12 cellular contexts compared by ENCODE assay signal in the genomic region with DNA sequence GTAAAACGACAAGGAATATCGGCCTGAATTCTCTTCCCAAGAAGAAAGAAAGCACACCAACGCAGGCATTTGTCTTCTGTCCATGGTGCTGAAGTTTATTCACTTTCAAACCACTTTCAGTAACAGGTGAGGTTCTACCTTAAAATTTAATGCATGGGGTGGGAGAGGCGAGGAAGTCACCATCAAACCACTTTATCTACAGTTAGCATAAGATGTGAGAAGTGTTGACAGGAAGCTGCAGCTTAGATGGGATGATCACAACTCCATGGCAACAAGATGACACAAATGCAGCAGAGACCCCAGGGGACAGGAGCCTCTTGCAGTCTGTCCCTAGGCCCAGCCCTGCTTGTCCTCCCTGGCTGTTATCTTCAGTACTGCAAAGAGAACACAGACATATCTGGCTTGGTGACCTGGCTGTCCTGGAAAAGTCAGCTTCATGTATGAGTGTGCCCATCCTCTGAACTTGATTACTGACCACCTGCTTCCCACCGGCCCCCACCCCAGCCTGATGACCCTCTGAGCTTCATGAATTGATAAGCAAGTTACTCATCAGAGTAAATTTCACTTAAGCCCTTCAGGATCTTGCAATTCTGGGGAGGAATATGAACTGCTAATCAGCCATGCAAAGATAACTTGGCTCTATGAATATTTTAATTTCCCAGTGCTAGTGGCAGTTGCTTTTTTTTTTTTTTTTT.
DNase-seq lines count a peak whose midpoint lies in the region; ATAC-seq and TF ChIP-seq lines count a peak whose summit lies in the region.
"Had no signal": no experiment of that assay in that cellular context is flagged by ENCODE, and none has a peak within 500 bp of the region (broad histone marks: within the 10 kb centered on the region; RNA-seq: fewer than 3 reads in every experiment).

No MANE protein-coding gene starts in this region.

- no peak for ATAC-seq in HG03565 (IDR thresholded peaks at IDR 0.05; ENCODE audit: unreplicated experiment)
- ATAC-seq: gastrocnemius medialis had no signal

- peak; percentile 80 for DNase-seq in D341Med (ENCODE audit: low spot score)
- DNase-seq in NAMALWA (ENCODE audit: low spot score): peak; percentile 84
- peak; percentile 24 for DNase-seq in fibroblast of mammary gland (ENCODE audit: low read depth)
- no peak for DNase-seq in stimulated activated CD4-positive, alpha-beta T cell treated with anti-CD3 and anti-CD28 coated beads, Interleukin-12 subunit alpha, Interleukin-12 subunit beta, amount 100 ng/mL, for 4 hours
- no peak for DNase-seq in stimulated activated CD4-positive, alpha-beta T cell treated with anti-CD3 and anti-CD28 coated beads, Interleukin-1b, Interleukin-23, amount 100 ng/mL, for 48 hours
- DNase-seq: gastrocnemius medialis; GDM1; natural killer cell; NCI-H345; stimulated activated CD4-positive, alpha-beta T cell treated with anti-CD3 and anti-CD28 coated beads, Interleukin-4, amount 100 ng/mL, for 4 hours; T1000 had no signal

- H3K4me3 ChIP-seq in fibroblast of mammary gland (ENCODE audit: control insufficient read depth, low read depth, low read length): no peak overlapping the region
- H3K4me3 ChIP-seq: gastrocnemius medialis had no signal

- TF ChIP-seq CTCF in fibroblast of mammary gland (conservative IDR thresholded peaks at IDR 0.05; ENCODE audit: control insufficient read depth, insufficient read depth, low read depth, low read length): no peak

Comparison
In these comparisons a context has a peak if more than half of its experiments do, and no peak if none do; other contexts are left out.
1. DNase-seq: peak in D341Med (single experiment), NAMALWA (single experiment) and fibroblast of mammary gland (single experiment); none in stimulated activated CD4-positive, alpha-beta T cell treated with anti-CD3 and anti-CD28 coated beads, Interleukin-12 subunit alpha, Interleukin-12 subunit beta, amount 100 ng/mL, for 4 hours (single experiment) and stimulated activated CD4-positive, alpha-beta T cell treated with anti-CD3 and anti-CD28 coated beads, Interleukin-1b, Interleukin-23, amount 100 ng/mL, for 48 hours (single experiment).